8 cellular contexts compared by ENCODE assay signal in genomic region chr17:46044286-46044928, GRCh38. TPM values are rescaled to one million over a fixed set of nuclear protein-coding genes. Genes with fewer than 3 reads are reported as not detected.
DNase-seq lines count a peak whose midpoint lies in the region; ATAC-seq and TF ChIP-seq lines count a peak whose summit lies in the region.

No MANE protein-coding gene starts in this region.

- H3K27me3 ChIP-seq in DOHH2 (ENCODE audit: control insufficient read depth, low read length) (no peaks in the 10 kb centered on the region), right atrium auricular region (no peaks in the 10 kb centered on the region)

- no peak overlapping the region for H3K4me2 ChIP-seq in DOHH2 (ENCODE audit: low read length)

- H3K9me3 ChIP-seq in DOHH2 (ENCODE audit: control insufficient read depth, insufficient read depth, low read length) (no peaks in the 10 kb centered on the region), right atrium auricular region (no peaks in the 10 kb centered on the region)

- H3K27ac ChIP-seq in DOHH2 (ENCODE audit: low read depth, low read length) (no peak overlapping the region), right atrium auricular region (peak overlapping the region; percentile 10 to 40)

- no peaks in the 10 kb centered on the region for H3K9me2 ChIP-seq in DOHH2 (replicated peaks; ENCODE audit: control insufficient read depth, low read length)

- H4K20me1 ChIP-seq in DOHH2 (ENCODE audit: control insufficient read depth, insufficient read depth, low read depth, low read length), result no peaks in the 10 kb centered on the region

- H3F3A ChIP-seq in DOHH2 (ENCODE audit: control insufficient read depth, insufficient read depth), result peaks cover 8% of the 10 kb centered on the region

- H3K4me1 ChIP-seq in DOHH2 (ENCODE audit: control insufficient read depth, low read length), result no peaks in the 10 kb centered on the region
- H3K4me1 ChIP-seq in right atrium auricular region, result peaks cover 0 to 34% of the 10 kb centered on the region in 2 donors

- H3K79me2 ChIP-seq in DOHH2 (ENCODE audit: control insufficient read depth, low read length), result peaks cover 6% of the 10 kb centered on the region; the same call in 1 of the 2 replicates

- DNase-seq in M059J (ENCODE audit: low read depth), result peak; percentile 78
- peak; percentile 80 for DNase-seq in SHP77 treated with DMSO at 0.1 percent for 48 hours (lab: John Stamatoyannopoulos, UW)
- DNase-seq in amygdala (lab: John Stamatoyannopoulos, UW), result peak in 40 of 56 donors; percentile 17 to 87 (median 48)
- peak; percentile 87 for DNase-seq in right atrium auricular region (ENCODE audit: low spot score)
- peak; percentile 88 for DNase-seq in putamen (ENCODE audit: low spot score)

- ATAC-seq in HG02938 (IDR thresholded peaks at IDR 0.05; ENCODE audit: unreplicated experiment), result no peak
- no peak for ATAC-seq in HG03520 (IDR thresholded peaks at IDR 0.05; ENCODE audit: unreplicated experiment)

- H3K4me3 ChIP-seq in DOHH2 (ENCODE audit: low read length) (no peak overlapping the region), right atrium auricular region (no peak overlapping the region)

- TF ChIP-seq CTCF in DOHH2 (IDR thresholded peaks at IDR 0.05; ENCODE audit: low read depth, low read length, poor library complexity, severe bottlenecking) (peak; percentile 84), right atrium auricular region (IDR thresholded peaks at IDR 0.05) (peak; percentile 67 to 89)

- H3K36me3 ChIP-seq in DOHH2 (ENCODE audit: control insufficient read depth, low read length) (peaks cover 87% of the 10 kb centered on the region), right atrium auricular region (peaks cover 32% of the 10 kb centered on the region)

RNA-seq across cellular contexts. Expression of gene STH, which starts 45.4 kb away (rescaled TPM):
- not detected in 2 replicates for total RNA-seq in M059J (2014; rRNA removed; shearing (Covaris generic))
- not detected for total RNA-seq in right atrium auricular region
